Comparison of ENCODE assay signal across 19 cellular contexts in genomic region chr1:107662976-107663375, GRCh38.
DNase-seq lines count a peak whose midpoint lies in the region; FAIRE-seq and TF ChIP-seq lines count a peak whose summit lies in the region.
"Had no signal": no experiment of that assay in that cellular context is flagged by ENCODE, and none has a peak within 500 bp of the region (broad histone marks: within the 10 kb centered on the region; RNA-seq: fewer than 3 reads in every experiment).

No MANE protein-coding gene starts in this region.

- no peaks in the 10 kb centered on the region for H3F3A ChIP-seq in GM23248 (ENCODE audit: insufficient read depth)
- H3F3A ChIP-seq in SK-N-SH (replicated peaks; ENCODE audit: insufficient read depth): no peaks in the 10 kb centered on the region

- no peaks in the 10 kb centered on the region for H3K9me3 ChIP-seq in GM23248 (ENCODE audit: low read depth)
- H3K9me3 ChIP-seq in SK-N-SH: no peaks in the 10 kb centered on the region
- H3K9me3 ChIP-seq: BE2C had no signal

- H3K36me3 Mint-ChIP-seq in Calu3 (ENCODE audit: insufficient read depth, unreplicated experiment): peaks cover 9% of the 10 kb centered on the region
- H3K36me3 Mint-ChIP-seq: CD8-positive, alpha-beta T cell had no signal

- POLR2A ChIA-PET in SK-N-SH (lab: Yijun Ruan, JAX): no interaction called here

- H3K4me3 ChIP-seq in AG09309 (ENCODE audit: control insufficient read depth, low read depth, low read length) (no peak overlapping the region), GM23248 (no peak overlapping the region), epithelial cell of esophagus (ENCODE audit: low read length) (no peak overlapping the region), SK-N-SH (ENCODE audit: low read depth in 2 of 2, low read length in 1 of 2) (no peak overlapping the region)

- WGBS in GM23248 (ENCODE audit: low coverage in 1 of 2, low lambda C conversion rate in 2 of 2, missing lambda C conversion rate in 2 of 2), 2 experiments: 29 to 30% methylated on average over 2 of the region's 2 CpGs
- WGBS in SK-N-SH (ENCODE audit: low lambda C conversion rate): 61% methylated on average over 2 of the region's 2 CpGs

- no peak overlapping the region for H3K27ac Mint-ChIP-seq in Calu3 (ENCODE audit: unreplicated experiment)
- H3K27ac Mint-ChIP-seq: CD14-positive monocyte; CD8-positive, alpha-beta T cell; HFFc6 had no signal

- DNase-seq in AG09309 (ENCODE audit: low read depth): peak; percentile 29
- peak; percentile 18 for DNase-seq in GM23248
- peak; percentile 36 for DNase-seq in epithelial cell of esophagus (ENCODE audit: low read depth)
- peak; percentile 17 for DNase-seq in fibroblast of peridontal ligament (ENCODE audit: extremely low read depth)
- no peak for DNase-seq in SK-N-SH
- DNase-seq in urothelium cell line (ENCODE audit: low spot score): no peak
- no peak for DNase-seq in Calu3
- DNase-seq in SW 1271 (lab: John Stamatoyannopoulos, UW): no peak
- DNase-seq: 8988T; BE2C; CD8-positive, alpha-beta T cell; COR-L47; DND-41; GF-D8; HCEC 1CT; HFFc6 had no signal

- H3K79me2 ChIP-seq in GM23248 (ENCODE audit: insufficient read depth) (no peaks in the 10 kb centered on the region), SK-N-SH (ENCODE audit: insufficient read depth) (no peaks in the 10 kb centered on the region)

- no peak for FAIRE-seq in urothelium cell line (lab: Jason Lieb, UNC)
- FAIRE-seq: H1 had no signal

- H4K20me1 ChIP-seq in GM23248 (ENCODE audit: insufficient read depth) (no peaks in the 10 kb centered on the region), SK-N-SH (ENCODE audit: insufficient read depth) (no peaks in the 10 kb centered on the region)

- H3K4me1 ChIP-seq in GM23248 (ENCODE audit: insufficient read depth) (no peaks in the 10 kb centered on the region), SK-N-SH (ENCODE audit: control insufficient read depth in 1 of 2, insufficient read depth in 2 of 2, low read depth in 1 of 2, low read length in 1 of 2) (peaks cover 0 to 6% of the 10 kb centered on the region in 2 experiments; a peak in 2 of 4 replicates)
- H3K4me1 ChIP-seq: BE2C had no signal

- H3K27me3 Mint-ChIP-seq in Calu3 (ENCODE audit: unreplicated experiment): no peaks in the 10 kb centered on the region

- H2AFZ ChIP-seq in GM23248: no peak overlapping the region
- no peak overlapping the region for H2AFZ ChIP-seq in SK-N-SH (ENCODE audit: low read depth)

- H3K9me3 Mint-ChIP-seq in Calu3 (ENCODE audit: low read depth, unreplicated experiment): no peaks in the 10 kb centered on the region
- H3K9me3 Mint-ChIP-seq: CD14-positive monocyte; CD8-positive, alpha-beta T cell had no signal

- H3K36me3 ChIP-seq in GM23248 (ENCODE audit: low read depth): no peaks in the 10 kb centered on the region
- H3K36me3 ChIP-seq in SK-N-SH (replicated peaks in 1 of 2; ENCODE audit: control insufficient read depth in 1 of 2, insufficient read depth in 2 of 2, low read length in 1 of 2): no peaks in the 10 kb centered on the region
- H3K36me3 ChIP-seq: BE2C had no signal

- intact Hi-C loops in Calu3 (cut with micrococcal nuclease; ENCODE audit: unreplicated experiment): no loop called here

- H3K27me3 ChIP-seq in GM23248 (replicated peaks; ENCODE audit: insufficient read depth): no peaks in the 10 kb centered on the region
- no peaks in the 10 kb centered on the region for H3K27me3 ChIP-seq in SK-N-SH (ENCODE audit: insufficient read depth)
- H3K27me3 ChIP-seq: BE2C had no signal

- H3K4me2 ChIP-seq in GM23248 (ENCODE audit: unreplicated experiment) (no peak overlapping the region), SK-N-SH (no peak overlapping the region)

- no peak overlapping the region for H3K27ac ChIP-seq in GM23248
- no peak overlapping the region for H3K27ac ChIP-seq in SK-N-SH (ENCODE audit: low read depth in 2 of 2, low read length in 1 of 2)
- H3K27ac ChIP-seq: HL-60 had no signal

- H3K4me1 Mint-ChIP-seq in Calu3 (ENCODE audit: low read depth, unreplicated experiment): peaks cover 42% of the 10 kb centered on the region
- H3K4me1 Mint-ChIP-seq: CD14-positive monocyte had no signal

- no peak overlapping the region for H3K4me3 Mint-ChIP-seq in Calu3 (ENCODE audit: low read depth, unreplicated experiment)
- H3K4me3 Mint-ChIP-seq: CD14-positive monocyte; CD8-positive, alpha-beta T cell; HFFc6 had no signal

- H3K9ac ChIP-seq in GM23248 (no peak overlapping the region), SK-N-SH (no peak overlapping the region)

- no peak for TF ChIP-seq RAD21 in SK-N-SH (IDR thresholded peaks at IDR 0.05; ENCODE audit: low read length)

- TF ChIP-seq CTCF in AG09309 (IDR thresholded peaks at IDR 0.05; ENCODE audit: control insufficient read depth, insufficient read depth, low read depth, low read length, missing control alignments) (no peak), epithelial cell of esophagus (IDR thresholded peaks at IDR 0.05; ENCODE audit: insufficient read depth, low read depth, low read length, missing control alignments) (no peak), SK-N-SH (IDR thresholded peaks at IDR 0.05) (no peak), Calu3 (IDR thresholded peaks at IDR 0.05; ENCODE audit: unreplicated experiment) (no peak)

- CTCF ChIA-PET in SK-N-SH (lab: Yijun Ruan, JAX) (interaction anchor here (0.8 kb wide), 1 partner anchor 10 kb away, joined by 3 read pairs; no protein-coding TSS in a partner anchor), Calu3 (lab: Charles Lee) (interaction anchor here (0.6 kb wide), 1 partner anchor 490 kb away, joined by 6 read pairs; no protein-coding TSS in a partner anchor)

- no TSS peak for BruUV-seq in Calu3 (replicated peaks; lab: Mats Ljungman, UMichigan)

- H3K9me2 ChIP-seq in GM23248 (ENCODE audit: insufficient read depth) (no peaks in the 10 kb centered on the region), SK-N-SH (no peaks in the 10 kb centered on the region)

- TF ChIP-seq EP300 in SK-N-SH (IDR thresholded peaks at IDR 0.05; ENCODE audit: borderline replicate concordance in 1 of 2, low read depth in 1 of 2, low read length in 1 of 2): no peak

- in situ Hi-C loops in GM23248 (cut with MboI): no loop called here

TF ChIP-seq in SK-N-SH, 30 proteins besides CTCF, POLR2A, EP300 and RAD21:
- TF ChIP-seq FOSL2 (IDR thresholded peaks at IDR 0.05; ENCODE audit: borderline replicate concordance, low read depth) (no peak), NFIC (IDR thresholded peaks at IDR 0.05; ENCODE audit: borderline replicate concordance) (no peak)
TF ChIP-seq in SK-N-SH: peak in this region for 0.

Comparison
In these comparisons a context has a peak if more than half of its experiments do, and no peak if none do; other contexts are left out.
1. DNase-seq: peak in AG09309 (single experiment), GM23248 (single experiment), epithelial cell of esophagus (single experiment) and fibroblast of peridontal ligament (single experiment); none in SK-N-SH (single experiment), urothelium cell line (single experiment), Calu3 (single experiment) and SW 1271 (0 of 2).